In genomic region chr6:41326092-41326491, GRCh38 we compare ENCODE assay signal across 27 cellular contexts. TPM values are rescaled to one million over a fixed set of nuclear protein-coding genes. Genes with fewer than 3 reads are reported as not detected.
"Had no signal": no experiment of that assay in that cellular context is flagged by ENCODE, and none has a peak within 500 bp of the region (broad histone marks: within the 10 kb centered on the region; RNA-seq: fewer than 3 reads in every experiment).

No MANE protein-coding gene starts in this region.

- H3K27ac ChIP-seq: Peyer's patch, RWPE1, SJCRH30 had no signal

- H3K9me3 ChIP-seq: Peyer's patch, SJCRH30, SK-N-SH had no signal

- H3K36me3 ChIP-seq: Peyer's patch, SJCRH30 had no signal

- H3K4me3 ChIP-seq: Peyer's patch, SJCRH30 had no signal

- ATAC-seq: activated CD8-positive, alpha-beta memory T cell treated with anti-CD3 and anti-CD28 coated beads, Interleukin-2, amount 10 ng/mL, durations not matched to agents 7 days and 5 days had no signal

- H3K4me1 ChIP-seq: Peyer's patch, SJCRH30 had no signal

- DNase-seq: activated B cell treated with CpG ODN at 0.5 μM for 24 hours; activated CD4-positive, alpha-beta T cell treated with anti-CD3 and anti-CD28 coated beads for 1 hour; activated CD4-positive, alpha-beta T cell treated with anti-CD3 and anti-CD28 coated beads, Interleukin-2, amount 50 U/mL, for 48 hours; activated CD8-positive, alpha-beta memory T cell treated with anti-CD3 and anti-CD28 coated beads, Interleukin-2, amount 10 ng/mL, durations not matched to agents 7 days and 5 days; activated effector memory CD4-positive, alpha-beta T cell treated with Interleukin-2 at 50 U/mL for 16 hours; activated naive CD4-positive, alpha-beta T cell; activated T-cell treated with anti-CD3 and anti-CD28 coated beads, Interleukin-2, amount 50 U/mL, for 24 hours; amygdala; KG1; NCI-H1092; NCI-H1417; NCI-H1930; NCI-H2107; NCI-H510A treated with DMSO at 0.1 percent for 48 hours; NCI-H82; Peyer's patch; Right ventricle myocardium superior; SJCRH30; SK-N-SH; T-helper 9 cell had no signal

RNA-seq across cellular contexts. Expression of gene NCR2, which starts 9.3 kb away (rescaled TPM):
- total RNA-seq: activated B cell treated with CpG ODN at 0.5 μM for 24 hours; activated CD4-positive, alpha-beta T cell treated with anti-CD3 and anti-CD28 coated beads, Interleukin-2, amount 10 ng/mL, durations not matched to agents 24 days and 14 days; activated T-helper 1 cell treated with anti-CD3 and anti-CD28 coated beads, Interleukin-12 subunit alpha, Interleukin-12 subunit beta, Interleukin-2, Interleukin-4 antibody, amounts not matched to agents 30 ng/mL and 10 ng/mL and 1 ng/mL, durations not matched to agents 14 hours and 24 hours and 36 hours; astrocyte; LHCN-M2; MCF 10A; Peyer's patch; Right ventricle myocardium superior; SJCRH30; T-helper 1 cell treated with Interleukin-12 subunit alpha and Interleukin-12 subunit beta and Interleukin-4 antibody, amounts not matched to agents 30 ng/mL and 1 ng/mL, for 36 hours had no signal

RNA-seq across cellular contexts. Expression of gene TREM1, which starts 39.6 kb away (rescaled TPM):
- total RNA-seq: activated B cell treated with CpG ODN at 0.5 μM for 24 hours; activated CD4-positive, alpha-beta T cell treated with anti-CD3 and anti-CD28 coated beads, Interleukin-2, amount 10 ng/mL, durations not matched to agents 24 days and 14 days; activated CD8-positive, alpha-beta memory T cell treated with anti-CD3 and anti-CD28 coated beads, Interleukin-2, amount 10 ng/mL, durations not matched to agents 7 days and 5 days; activated T-helper 1 cell treated with anti-CD3 and anti-CD28 coated beads, Interleukin-12 subunit alpha, Interleukin-12 subunit beta, Interleukin-2, Interleukin-4 antibody, amounts not matched to agents 30 ng/mL and 10 ng/mL and 1 ng/mL, durations not matched to agents 14 hours and 24 hours and 36 hours; SJCRH30; T-helper 1 cell treated with Interleukin-12 subunit alpha and Interleukin-12 subunit beta and Interleukin-4 antibody, amounts not matched to agents 30 ng/mL and 1 ng/mL, for 36 hours had no signal
